Comparison of ENCODE assay signal across 8 cellular contexts in genomic region chr5:67998709-67999251, GRCh38.
DNase-seq lines count a peak whose midpoint lies in the region; ATAC-seq and TF ChIP-seq lines count a peak whose summit lies in the region.

No MANE protein-coding gene starts in this region.

- H3K79me2 ChIP-seq in smooth muscle cell (ENCODE audit: low read depth), result no peaks in the 10 kb centered on the region

- H3K27me3 ChIP-seq in heart right ventricle (no peaks in the 10 kb centered on the region), smooth muscle cell (ENCODE audit: low read depth) (no peaks in the 10 kb centered on the region)

- H3K27ac ChIP-seq in VCaP (peak overlapping the region; percentile 83), heart right ventricle (peak overlapping the region in 5 of 10 donors; percentile 10 to 80 (median 66)), smooth muscle cell (ENCODE audit: low read depth) (peak overlapping the region; percentile 49)

- TF ChIP-seq CTCF in HFF-Myc (IDR thresholded peaks at IDR 0.05; ENCODE audit: low read depth, low read length, missing control alignments), result no peak
- TF ChIP-seq CTCF in VCaP (conservative IDR thresholded peaks at IDR 0.05), result no peak
- TF ChIP-seq CTCF in heart right ventricle (IDR thresholded peaks at IDR 0.05), result no peak
- TF ChIP-seq CTCF in smooth muscle cell (IDR thresholded peaks at IDR 0.05; ENCODE audit: borderline replicate concordance, insufficient read depth, poor library complexity, severe bottlenecking), result no peak

- no peak overlapping the region for H3K4me3 ChIP-seq in HFF-Myc (replicated peaks; ENCODE audit: low read depth, low read length)
- H3K4me3 ChIP-seq in heart right ventricle, result no peak overlapping the region
- H3K4me3 ChIP-seq in smooth muscle cell, result no peak overlapping the region

- no peak overlapping the region for H3K9ac ChIP-seq in smooth muscle cell (ENCODE audit: low read depth)

- intact Hi-C loops in heart right ventricle (cut with DNase I), result no loop called here

- ATAC-seq in heart right ventricle (peak; percentile 73 to 93 (median 87)), GM18870 (IDR thresholded peaks at IDR 0.05; ENCODE audit: unreplicated experiment) (no peak)

- WGBS in heart right ventricle, 2 donors, result 60 to 79% methylated on average over 7 of the region's 7 CpGs
- WGBS in smooth muscle cell (ENCODE audit: low lambda C conversion rate), result 57% methylated on average over 7 of the region's 7 CpGs

- H3K4me1 ChIP-seq in heart right ventricle (peaks cover 0 to 20% (median 5%) of the 10 kb centered on the region in 9 donors), smooth muscle cell (ENCODE audit: low read depth) (no peaks in the 10 kb centered on the region)

- H2AFZ ChIP-seq in smooth muscle cell (ENCODE audit: low read depth), result no peak overlapping the region

- DNase-seq in HFF-Myc (ENCODE audit: extremely low read depth, low read depth) (peak; percentile 71), heart right ventricle (peak; percentile 40 to 44), smooth muscle cell (lab: John Stamatoyannopoulos, UW; ENCODE audit: unreplicated experiment) (peak; percentile 2), GDM1 (lab: John Stamatoyannopoulos, UW) (no peak), NCI-H187 (lab: John Stamatoyannopoulos, UW) (no peak)
- DNase-seq in NK-92 treated with Interleukin-12 subunit alpha and Interleukin-12 subunit beta, amount 100 ng/mL, for 24 hours (lab: John Stamatoyannopoulos, UW), result no peak

- H3K4me2 ChIP-seq in smooth muscle cell, result no peak overlapping the region

- H3K9me3 ChIP-seq in heart right ventricle, result no peaks in the 10 kb centered on the region
- no peaks in the 10 kb centered on the region for H3K9me3 ChIP-seq in smooth muscle cell (replicated peaks; ENCODE audit: low read depth)

- no peaks in the 10 kb centered on the region for H4K20me1 ChIP-seq in smooth muscle cell (ENCODE audit: low read depth)

- H3K36me3 ChIP-seq in heart right ventricle, result no peaks in the 10 kb centered on the region
- no peaks in the 10 kb centered on the region for H3K36me3 ChIP-seq in smooth muscle cell (ENCODE audit: low read depth)

- no peaks in the 10 kb centered on the region for H3F3A ChIP-seq in smooth muscle cell (ENCODE audit: low read depth)

Comparison
In these comparisons a context has a peak if more than half of its experiments do, and no peak if none do; other contexts are left out.
1. DNase-seq: peak in HFF-Myc (single experiment), heart right ventricle (2 of 2) and smooth muscle cell (single experiment); none in GDM1 (single experiment), NK-92 treated with Interleukin-12 subunit alpha and Interleukin-12 subunit beta, amount 100 ng/mL, for 24 hours (single experiment) and NCI-H187 (0 of 2).